ENCODE assay signal across 8 cellular contexts in genomic region chr21:28884481-28884880, GRCh38.
DNase-seq lines count a peak whose midpoint lies in the region; ATAC-seq and TF ChIP-seq lines count a peak whose summit lies in the region.

No MANE protein-coding gene starts in this region.

- no peaks in the 10 kb centered on the region for H3K27me3 ChIP-seq in esophagus muscularis mucosa
- H3K27me3 ChIP-seq in neuron (ENCODE audit: insufficient read depth, low read length) = no peaks in the 10 kb centered on the region

- intact Hi-C loops in esophagus muscularis mucosa (cut with DNase I) = no loop called here

- DNase-seq in GM12864 (ENCODE audit: low read depth) (peak; percentile 15), SKM-1 (lab: John Stamatoyannopoulos, UW; ENCODE audit: unreplicated experiment) (peak; percentile 24), esophagus muscularis mucosa (ENCODE audit: extremely low spot score) (no peak), 8988T (no peak), GM10248 (ENCODE audit: extremely low spot score) (no peak)
- no peak for DNase-seq in NK-92 treated with Interleukin-12 subunit alpha and Interleukin-12 subunit beta, amount 100 ng/mL, for 24 hours (lab: John Stamatoyannopoulos, UW)

- peak overlapping the region; percentile 57 for H2AFZ ChIP-seq in neuron (ENCODE audit: low read depth, low read length)

- no peak for TF ChIP-seq EP300 in esophagus muscularis mucosa (IDR thresholded peaks at IDR 0.05)

- peak overlapping the region; percentile 84 to 91 (median 88) for H3K27ac ChIP-seq in esophagus muscularis mucosa (replicated peaks in 1 of 4)

- TF ChIP-seq CTCF in GM12864 (IDR thresholded peaks at IDR 0.05; ENCODE audit: low read depth, low read length, missing control alignments) (no peak), esophagus muscularis mucosa (IDR thresholded peaks at IDR 0.05) (no peak), GM10248 (IDR thresholded peaks at IDR 0.05; ENCODE audit: control extremely low read depth, extremely low read depth, low read depth, missing control alignments) (no peak)

- H3K9me3 ChIP-seq in esophagus muscularis mucosa (no peaks in the 10 kb centered on the region), neuron (ENCODE audit: low read length) (no peaks in the 10 kb centered on the region)

- H3K36me3 ChIP-seq in esophagus muscularis mucosa = peaks cover 12 to 25% (median 18%) of the 10 kb centered on the region in 4 donors
- H3K36me3 ChIP-seq in neuron (ENCODE audit: insufficient read depth, low read length) = peaks cover 20% of the 10 kb centered on the region

- H3K4me1 ChIP-seq in esophagus muscularis mucosa (peaks cover 10 to 19% (median 14%) of the 10 kb centered on the region in 4 donors), neuron (ENCODE audit: insufficient read depth, low read length) (peaks cover 9% of the 10 kb centered on the region)

- CTCF ChIA-PET in GM10248 (lab: Yijun Ruan, JAX) = interaction anchor here (1.0 to 3.5 kb wide), 4 partner anchors 12 to 139 kb away, joined by 3 to 15 read pairs (median 6); no protein-coding TSS in a partner anchor

- POLR2A ChIA-PET in GM10248 (lab: Yijun Ruan, JAX) = no interaction called here

- H3K4me3 ChIP-seq in GM12864 (ENCODE audit: low read depth, low read length) (peak overlapping the region; percentile 71), esophagus muscularis mucosa (peak overlapping the region; percentile 56 to 65 (median 64)), neuron (ENCODE audit: low read length) (peak overlapping the region; percentile 68)

- no peak for TF ChIP-seq POLR2A in esophagus muscularis mucosa (IDR thresholded peaks at IDR 0.05; ENCODE audit: low read depth)

- ATAC-seq in HG02852 (IDR thresholded peaks at IDR 0.05; ENCODE audit: unreplicated experiment) = peak; percentile 22

- WGBS in esophagus muscularis mucosa = 15% methylated on average over 3 of the region's 3 CpGs

Comparison
In these comparisons a context has a peak if more than half of its experiments do, and no peak if none do; other contexts are left out.
1. DNase-seq: peak in GM12864 (single experiment) and SKM-1 (single experiment); none in esophagus muscularis mucosa (single experiment), NK-92 treated with Interleukin-12 subunit alpha and Interleukin-12 subunit beta, amount 100 ng/mL, for 24 hours (single experiment), 8988T (single experiment) and GM10248 (single experiment).
2. Peak in every context shown above with its lines, with median percentiles within 50 percentile points of each other: H3K4me3 ChIP-seq.